ENCODE assay signal across 8 cellular contexts in the genomic region with DNA sequence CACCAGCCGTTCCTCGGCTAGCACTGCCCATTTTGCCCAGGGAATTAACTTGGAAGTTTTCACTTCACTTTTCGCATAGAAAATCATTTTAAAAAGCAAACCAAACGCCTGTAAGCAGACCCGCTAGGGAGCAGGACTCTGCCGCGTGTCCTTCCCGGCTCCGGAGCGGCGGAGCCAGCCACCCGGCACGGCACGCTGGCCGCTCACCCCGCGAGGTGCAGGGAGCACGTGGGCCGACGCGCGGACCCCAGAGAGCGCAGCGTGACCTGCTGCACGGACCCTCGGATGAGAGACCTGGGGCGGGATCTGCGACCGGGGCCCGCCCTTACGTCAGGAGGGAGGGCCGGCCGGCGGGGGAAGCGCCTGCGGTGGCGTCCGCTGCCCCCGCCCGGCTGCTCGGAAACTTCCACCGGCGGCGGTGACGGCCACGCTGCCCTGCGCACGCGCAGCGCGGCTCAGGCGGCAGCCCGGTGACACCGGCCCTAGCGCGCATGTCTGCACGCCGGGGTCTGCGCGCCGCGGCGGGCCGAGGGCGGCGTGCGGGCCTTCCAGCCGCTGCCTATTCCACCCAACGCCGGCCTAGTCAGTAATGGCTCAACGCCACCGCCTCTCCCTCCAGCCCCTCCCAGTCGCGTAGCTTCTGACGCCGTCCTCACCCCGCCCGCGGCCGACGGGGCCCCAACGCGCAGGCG. TPM values are rescaled to one million over a fixed set of nuclear protein-coding genes. Genes with fewer than 3 reads are reported as not detected.
DNase-seq lines count a peak whose midpoint lies in the region; ATAC-seq, FAIRE-seq and TF ChIP-seq lines count a peak whose summit lies in the region.

No MANE protein-coding gene starts in this region.

- H3K36me3 ChIP-seq in cardiac muscle cell (no peaks in the 10 kb centered on the region), pancreas (no peaks in the 10 kb centered on the region), tibial nerve (no peaks in the 10 kb centered on the region)

- no peaks in the 10 kb centered on the region for H3K9me3 Mint-ChIP-seq in activated naive CD8-positive, alpha-beta T cell treated with anti-CD3 and anti-CD28 coated beads for 36 hours

- TF ChIP-seq EP300 in tibial nerve (IDR thresholded peaks at IDR 0.05), result peak in 1 of 2 donors; percentile 67

- peaks cover 29% of the 10 kb centered on the region for H3K4me1 Mint-ChIP-seq in activated naive CD8-positive, alpha-beta T cell treated with anti-CD3 and anti-CD28 coated beads for 36 hours

- DNase-seq in GM10266 (ENCODE audit: extremely low spot score) (no peak), NB4 (ENCODE audit: low read depth) (peak; percentile 97), cardiac muscle cell (ENCODE audit: low read depth in 1 of 2, low spot score in 1 of 2) (peak; percentile 96 to 98), pancreas (peak in 5 of 6 donors; percentile 95 to 99 (median 98)), tibial nerve (ENCODE audit: low spot score in 2 of 2) (peak; percentile 90 to 91)
- peak; percentile 98 for DNase-seq in activated naive CD8-positive, alpha-beta T cell treated with anti-CD3 and anti-CD28 coated beads for 36 hours

- H3K36me3 Mint-ChIP-seq in activated naive CD8-positive, alpha-beta T cell treated with anti-CD3 and anti-CD28 coated beads for 36 hours, result peaks cover 21% of the 10 kb centered on the region

- peak; percentile 33 for TF ChIP-seq CTCF in GM10266 (IDR thresholded peaks at IDR 0.05; ENCODE audit: control insufficient read depth, insufficient read depth, low read depth, missing control alignments)
- no peak for TF ChIP-seq CTCF in NB4 (IDR thresholded peaks at IDR 0.05; ENCODE audit: low read depth, low read length)
- peak; percentile 1 for TF ChIP-seq CTCF in cardiac muscle cell (IDR thresholded peaks at IDR 0.05; ENCODE audit: low read depth, low read length)
- TF ChIP-seq CTCF in pancreas (IDR thresholded peaks at IDR 0.05), result no peak
- TF ChIP-seq CTCF in tibial nerve (IDR thresholded peaks at IDR 0.05), result peak in 1 of 5 experiments; percentile 2

- no peak for FAIRE-seq in pancreas (lab: Jason Lieb, UNC)

- H3K27ac Mint-ChIP-seq in activated naive CD8-positive, alpha-beta T cell treated with anti-CD3 and anti-CD28 coated beads for 36 hours, result peak overlapping the region; percentile 95

- WGBS in pancreas, 2 donors, result 1% methylated on average over 78 to 84 of the region's 84 CpGs
- WGBS in tibial nerve, 2 donors, result 0% methylated on average over 30 to 68 of the region's 84 CpGs

- H3K4me3 Mint-ChIP-seq in activated naive CD8-positive, alpha-beta T cell treated with anti-CD3 and anti-CD28 coated beads for 36 hours, result peak overlapping the region; percentile 83

- H3K27me3 ChIP-seq in cardiac muscle cell, result no peaks in the 10 kb centered on the region
- H3K27me3 ChIP-seq in pancreas, result no peaks in the 10 kb centered on the region
- no peaks in the 10 kb centered on the region for H3K27me3 ChIP-seq in tibial nerve

- H3K27ac ChIP-seq in cardiac muscle cell (peak overlapping the region; percentile 92), pancreas (peak overlapping the region; percentile 93 to 98 (median 95)), tibial nerve (peak overlapping the region; percentile 88 to 97 (median 92))

- no peaks in the 10 kb centered on the region for H3K9me3 ChIP-seq in cardiac muscle cell (ENCODE audit: low read depth)
- no peaks in the 10 kb centered on the region for H3K9me3 ChIP-seq in pancreas
- H3K9me3 ChIP-seq in tibial nerve, result no peaks in the 10 kb centered on the region

- H3K27me3 Mint-ChIP-seq in activated naive CD8-positive, alpha-beta T cell treated with anti-CD3 and anti-CD28 coated beads for 36 hours, result no peaks in the 10 kb centered on the region

- H3K4me3 ChIP-seq in NB4 (ENCODE audit: low read depth, low read length) (peak overlapping the region; percentile 71), cardiac muscle cell (peak overlapping the region; percentile 59), pancreas (peak overlapping the region; percentile 50 to 83 (median 69)), tibial nerve (peak overlapping the region; percentile 67 to 79 (median 73))

- intact Hi-C loops in pancreas (cut with DNase I), result loop anchor here in 1 of 3 donors (10.0 kb wide), 1 partner anchor 78 kb away; the partner anchor contains the start of genes NSUN2 and SRD5A1

- TF ChIP-seq POLR2A in NB4 (IDR thresholded peaks at IDR 0.05; ENCODE audit: extremely low read depth, insufficient read length) (peak; percentile 78), tibial nerve (IDR thresholded peaks at IDR 0.05) (peak; percentile 17 to 83)

- H3K4me1 ChIP-seq in cardiac muscle cell (ENCODE audit: low read depth), result peaks cover 36% of the 10 kb centered on the region
- peaks cover 14 to 23% (median 14%) of the 10 kb centered on the region in 3 donors for H3K4me1 ChIP-seq in pancreas
- H3K4me1 ChIP-seq in tibial nerve, result peaks cover 0 to 40% (median 28%) of the 10 kb centered on the region in 4 donors

- ATAC-seq in HG02588 (IDR thresholded peaks at IDR 0.05; ENCODE audit: unreplicated experiment) (peak; percentile 54), SK-N-SH treated with all-trans-retinoic acid at 6 μM for 48 hours (peak; percentile 75), pancreas (peak; percentile 79 to 92 (median 89))

TF ChIP-seq in SK-N-SH treated with all-trans-retinoic acid at 6 μM for 48 hours, 23 proteins besides CTCF, POLR2A, EP300 and RAD21:
- TF ChIP-seq OSR1 (CRISPR knock-in tag; IDR thresholded peaks at IDR 0.05), result no peak
- TF ChIP-seq GLIS3 (CRISPR knock-in tag; IDR thresholded peaks at IDR 0.05), result no peak
- no peak for TF ChIP-seq TOX (CRISPR knock-in tag; IDR thresholded peaks at IDR 0.05; ENCODE audit: borderline replicate concordance)
- TF ChIP-seq ZNF8 (CRISPR knock-in tag; IDR thresholded peaks at IDR 0.05), result no peak
- TF ChIP-seq, protein P1, sequence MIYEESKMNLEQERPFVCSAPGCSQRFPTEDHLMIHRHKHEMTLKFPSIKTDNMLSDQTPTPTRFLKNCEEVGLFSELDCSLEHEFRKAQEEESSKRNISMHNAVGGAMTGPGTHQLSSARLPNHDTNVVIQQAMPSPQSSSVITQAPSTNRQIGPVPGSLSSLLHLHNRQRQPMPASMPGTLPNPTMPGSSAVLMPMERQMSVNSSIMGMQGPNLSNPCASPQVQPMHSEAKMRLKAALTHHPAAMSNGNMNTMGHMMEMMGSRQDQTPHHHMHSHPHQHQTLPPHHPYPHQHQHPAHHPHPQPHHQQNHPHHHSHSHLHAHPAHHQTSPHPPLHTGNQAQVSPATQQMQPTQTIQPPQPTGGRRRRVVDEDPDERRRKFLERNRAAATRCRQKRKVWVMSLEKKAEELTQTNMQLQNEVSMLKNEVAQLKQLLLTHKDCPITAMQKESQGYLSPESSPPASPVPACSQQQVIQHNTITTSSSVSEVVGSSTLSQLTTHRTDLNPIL (CRISPR knock-in tag; IDR thresholded peaks at IDR 0.05; ENCODE audit: low read depth), result no peak
- TF ChIP-seq CSDC2 (CRISPR knock-in tag; IDR thresholded peaks at IDR 0.05), result no peak
- TF ChIP-seq SNAI2 (CRISPR knock-in tag; IDR thresholded peaks at IDR 0.05), result no peak
- TF ChIP-seq BACH2 (CRISPR knock-in tag; IDR thresholded peaks at IDR 0.05; ENCODE audit: borderline replicate concordance), result no peak
- TF ChIP-seq ZNF70 (CRISPR knock-in tag; IDR thresholded peaks at IDR 0.05), result no peak
- TF ChIP-seq RARB (CRISPR knock-in tag; IDR thresholded peaks at IDR 0.05), result no peak
- no peak for TF ChIP-seq ESRRG (CRISPR knock-in tag; IDR thresholded peaks at IDR 0.05)
TF ChIP-seq in SK-N-SH treated with all-trans-retinoic acid at 6 μM for 48 hours: peak in this region for 0.

RNA-seq across cellular contexts. Expression of gene TENT4A, which starts 0.5 kb away (rescaled TPM):
- 10 to 100 TPM; 28.2 to 30.7 TPM for total RNA-seq in activated naive CD8-positive, alpha-beta T cell treated with anti-CD3 and anti-CD28 coated beads for 36 hours
- total RNA-seq in cardiac muscle cell (10.1 and 27.0 TPM in 2 replicates), pancreas (10 to 100 TPM in 1 of 6 donors, 1 to 10 TPM in 5; 7.0 to 13.5 (median 8.5) TPM), tibial nerve (10 to 100 TPM; 22.7 to 34.1 (median 29.2) TPM)
- polyA plus RNA-seq in cardiac muscle cell (6.7 and 10.9 TPM in 2 replicates), pancreas (10 to 100 TPM in 1 of 2 donors, 1 to 10 TPM in 1; 8.3 to 13.6 TPM)

Comparison
In these comparisons a context has a peak if more than half of its experiments do, and no peak if none do; other contexts are left out.
1. CTCF ChIP-seq: peak in GM10266 (single experiment) and cardiac muscle cell (single experiment); none in NB4 (single experiment) and pancreas (0 of 4).
2. Peak in every context shown above with its lines, with median percentiles within 50 percentile points of each other: ATAC-seq, H3K4me3 ChIP-seq and H3K27ac ChIP-seq.